Comparison of ENCODE assay signal across 8 cellular contexts in genomic region chr5:76544268-76544926, GRCh38.
DNase-seq lines count a peak whose midpoint lies in the region; ATAC-seq and TF ChIP-seq lines count a peak whose summit lies in the region.

No MANE protein-coding gene starts in this region.

- H3K4me3 ChIP-seq in AG04450 (ENCODE audit: low read depth, low read length) = no peak overlapping the region

- intact Hi-C loops in left ventricle myocardium superior (cut with micrococcal nuclease) = no loop called here

- H3K27me3 Mint-ChIP-seq in stimulated activated memory B cell treated with anti-CD40 and anti-IgM and Interleukin-4, amounts not matched to agents 10 μg/mL and 1 μg/mL and 100 μg/mL, for 72 hours = no peaks in the 10 kb centered on the region

- H3K36me3 Mint-ChIP-seq in stimulated activated memory B cell treated with anti-CD40 and anti-IgM and Interleukin-4, amounts not matched to agents 10 μg/mL and 1 μg/mL and 100 μg/mL, for 72 hours = no peaks in the 10 kb centered on the region

- H3K9me3 ChIP-seq in AG04450 (ENCODE audit: control insufficient read depth, insufficient read depth, low read length) = no peaks in the 10 kb centered on the region

- peak; percentile 36 for ATAC-seq in GM19043 (IDR thresholded peaks at IDR 0.05; ENCODE audit: low read depth, unreplicated experiment)
- peak; percentile 47 for ATAC-seq in left ventricle myocardium superior
- no peak for ATAC-seq in stimulated activated memory B cell treated with anti-CD40 and anti-IgM and Interleukin-4, amounts not matched to agents 10 μg/mL and 1 μg/mL and 100 μg/mL, for 72 hours

- DNase-seq in AG04450 (ENCODE audit: low read depth, low spot score) (no peak), NCI-H82 treated with DMSO at 0.1 percent for 48 hours (lab: John Stamatoyannopoulos, UW; ENCODE audit: unreplicated experiment) (peak; percentile 38), left ventricle myocardium superior (no peak), pons (ENCODE audit: low spot score) (no peak)
- DNase-seq in activated T-cell treated with anti-CD3 and anti-CD28 coated beads, Interleukin-2, amount 50 U/mL, for 48 hours = peak; percentile 61 to 69
- peak; percentile 55 for DNase-seq in stimulated activated CD4-positive, alpha-beta T cell treated with anti-CD3 and anti-CD28 coated beads, Interleukin-2, amount 100 ng/mL, for 4 hours (ENCODE audit: low read depth)

- peak; percentile 29 for TF ChIP-seq CTCF in AG04450 (IDR thresholded peaks at IDR 0.05; ENCODE audit: low read depth, low read length)

- CTCF ChIA-PET in AG04450 (lab: Charles Lee) = no interaction called here

- peaks cover 27% of the 10 kb centered on the region for H3K4me1 Mint-ChIP-seq in stimulated activated memory B cell treated with anti-CD40 and anti-IgM and Interleukin-4, amounts not matched to agents 10 μg/mL and 1 μg/mL and 100 μg/mL, for 72 hours

- H3K27ac Mint-ChIP-seq in stimulated activated memory B cell treated with anti-CD40 and anti-IgM and Interleukin-4, amounts not matched to agents 10 μg/mL and 1 μg/mL and 100 μg/mL, for 72 hours = no peak overlapping the region

- no peak overlapping the region for H3K27ac ChIP-seq in AG04450 (ENCODE audit: low read depth, low read length)

- no peaks in the 10 kb centered on the region for H3K9me3 Mint-ChIP-seq in stimulated activated memory B cell treated with anti-CD40 and anti-IgM and Interleukin-4, amounts not matched to agents 10 μg/mL and 1 μg/mL and 100 μg/mL, for 72 hours

- no peak overlapping the region for H3K4me3 Mint-ChIP-seq in stimulated activated memory B cell treated with anti-CD40 and anti-IgM and Interleukin-4, amounts not matched to agents 10 μg/mL and 1 μg/mL and 100 μg/mL, for 72 hours

- H3K27me3 ChIP-seq in AG04450 (ENCODE audit: control insufficient read depth, insufficient read depth, low read length) = peaks cover 6% of the 10 kb centered on the region

- POLR2A ChIA-PET in AG04450 (lab: Yijun Ruan, JAX) = no interaction called here

Comparison
In these comparisons a context has a peak if more than half of its experiments do, and no peak if none do; other contexts are left out.
1. DNase-seq: peak in NCI-H82 treated with DMSO at 0.1 percent for 48 hours (single experiment), activated T-cell treated with anti-CD3 and anti-CD28 coated beads, Interleukin-2, amount 50 U/mL, for 48 hours (2 of 2) and stimulated activated CD4-positive, alpha-beta T cell treated with anti-CD3 and anti-CD28 coated beads, Interleukin-2, amount 100 ng/mL, for 4 hours (single experiment); none in AG04450 (single experiment), left ventricle myocardium superior (single experiment) and pons (single experiment).